26 cellular contexts compared by ENCODE assay signal in the genomic region with DNA sequence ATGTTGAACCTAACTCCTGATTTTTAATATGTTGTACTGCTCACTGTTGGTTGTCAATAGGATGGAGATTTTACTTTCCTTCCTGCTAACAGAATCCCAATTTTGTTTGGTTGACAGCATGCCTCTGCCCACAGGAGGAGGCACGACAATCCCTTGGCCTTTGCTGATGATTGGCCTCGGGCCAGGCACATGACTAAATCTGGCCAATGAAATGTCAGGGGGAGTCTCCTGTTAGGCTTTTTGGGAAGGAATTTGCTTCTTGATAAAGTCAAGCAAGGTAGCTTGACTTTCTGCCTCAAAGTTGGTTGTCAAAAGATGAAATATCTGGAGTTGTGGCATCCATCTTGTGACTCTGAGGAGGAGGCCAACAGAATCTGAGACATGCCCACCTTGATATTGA. TPM values are rescaled to one million over a fixed set of nuclear protein-coding genes. Genes with fewer than 3 reads are reported as not detected.
"Had no signal": no experiment of that assay in that cellular context is flagged by ENCODE, and none has a peak within 500 bp of the region (broad histone marks: within the 10 kb centered on the region; RNA-seq: fewer than 3 reads in every experiment).

No MANE protein-coding gene starts in this region.

- H3K4me1 Mint-ChIP-seq: activated CD4-positive, alpha-beta memory T cell treated with anti-CD3 and anti-CD28 coated beads, Interleukin-2, amount 10 ng/mL, durations not matched to agents 7 days and 5 days; activated CD4-positive, alpha-beta T cell treated with anti-CD3 and anti-CD28 coated beads for 36 hours; activated T-helper 17 cell treated with anti-CD3 and anti-CD28 coated beads, Interleukin-2, amount 50 U/mL, for 72 hours had no signal

- H3K4me3 ChIP-seq: colonic mucosa, Peyer's patch had no signal

- H3K36me3 ChIP-seq: colonic mucosa, Peyer's patch had no signal

- DNase-seq: activated CD4-positive, alpha-beta memory T cell treated with anti-CD3 and anti-CD28 coated beads, Interleukin-2, amount 10 ng/mL, durations not matched to agents 7 days and 5 days; activated CD4-positive, alpha-beta T cell treated with anti-CD3 and anti-CD28 coated beads for 36 hours; activated CD4-positive, alpha-beta T cell treated with anti-CD3 and anti-CD28 coated beads, Interleukin-2, amount 50 U/mL, for 1 hour; activated CD4-positive, CD25-positive, alpha-beta regulatory T cell; activated gamma-delta T cell; activated naive CD4-positive, alpha-beta T cell treated with anti-CD3 and anti-CD28 coated beads for 36 hours; activated naive CD8-positive, alpha-beta T cell treated with anti-CD3 and anti-CD28 coated beads for 36 hours; activated T-cell treated with anti-CD3 and anti-CD28 coated beads for 4 hours; activated T-cell treated with anti-CD3 and anti-CD28 coated beads, Interleukin-2, amount 50 U/mL, for 48 hours; anterior cingulate cortex; caudate nucleus; colonic mucosa; Karpas-422; NCI-H1092; NCI-H2029; NCI-H2107; NCI-H345; NCI-H510A; NCI-H526 treated with DMSO at 0.1 percent for 48 hours; NCI-H82; Peyer's patch; SHP77 treated with DMSO at 0.1 percent for 48 hours; T-helper 9 cell had no signal

- H3K9me3 Mint-ChIP-seq: activated CD4-positive, alpha-beta memory T cell treated with anti-CD3 and anti-CD28 coated beads, Interleukin-2, amount 10 ng/mL, durations not matched to agents 7 days and 5 days; activated naive CD4-positive, alpha-beta T cell treated with anti-CD3 and anti-CD28 coated beads for 36 hours; activated naive CD8-positive, alpha-beta T cell treated with anti-CD3 and anti-CD28 coated beads for 36 hours; activated T-helper 17 cell treated with anti-CD3 and anti-CD28 coated beads, Interleukin-2, amount 50 U/mL, for 72 hours; T-helper 1 cell treated with Interleukin-12 subunit alpha and Interleukin-12 subunit beta and Interleukin-4 antibody, amounts not matched to agents 30 μg/mL and 1 μg/mL, for 36 hours had no signal

- H3K9me3 ChIP-seq: colonic mucosa, Peyer's patch had no signal

- H3K27me3 ChIP-seq: colonic mucosa, Peyer's patch had no signal

- H3K27ac ChIP-seq: colonic mucosa, Peyer's patch had no signal

- H3K27ac Mint-ChIP-seq: activated CD4-positive, alpha-beta memory T cell treated with anti-CD3 and anti-CD28 coated beads, Interleukin-2, amount 10 ng/mL, durations not matched to agents 7 days and 5 days; activated CD4-positive, alpha-beta T cell treated with anti-CD3 and anti-CD28 coated beads for 36 hours; activated naive CD4-positive, alpha-beta T cell treated with anti-CD3 and anti-CD28 coated beads for 36 hours; activated naive CD8-positive, alpha-beta T cell treated with anti-CD3 and anti-CD28 coated beads for 36 hours; activated T-helper 17 cell treated with anti-CD3 and anti-CD28 coated beads, Interleukin-2, amount 50 U/mL, for 72 hours; T-helper 1 cell treated with Interleukin-12 subunit alpha and Interleukin-12 subunit beta and Interleukin-4 antibody, amounts not matched to agents 30 μg/mL and 1 μg/mL, for 36 hours had no signal

- H3K36me3 Mint-ChIP-seq: activated naive CD8-positive, alpha-beta T cell treated with anti-CD3 and anti-CD28 coated beads for 36 hours had no signal

- H3K4me3 Mint-ChIP-seq: activated CD4-positive, alpha-beta memory T cell treated with anti-CD3 and anti-CD28 coated beads, Interleukin-2, amount 10 ng/mL, durations not matched to agents 7 days and 5 days; activated CD4-positive, alpha-beta T cell treated with anti-CD3 and anti-CD28 coated beads for 36 hours; activated naive CD4-positive, alpha-beta T cell treated with anti-CD3 and anti-CD28 coated beads for 36 hours; activated naive CD8-positive, alpha-beta T cell treated with anti-CD3 and anti-CD28 coated beads for 36 hours; activated T-helper 17 cell treated with anti-CD3 and anti-CD28 coated beads, Interleukin-2, amount 50 U/mL, for 72 hours; T-helper 1 cell treated with Interleukin-12 subunit alpha and Interleukin-12 subunit beta and Interleukin-4 antibody, amounts not matched to agents 30 μg/mL and 1 μg/mL, for 36 hours had no signal

RNA-seq across cellular contexts. Expression of a gene that starts 6.8 kb away (rescaled TPM):
- total RNA-seq: activated CD4-positive, alpha-beta memory T cell treated with anti-CD3 and anti-CD28 coated beads, Interleukin-2, amount 10 ng/mL, durations not matched to agents 7 days and 5 days; OCI-LY7 had no signal
